ENCODE assay signal across 8 cellular contexts in the genomic region with DNA sequence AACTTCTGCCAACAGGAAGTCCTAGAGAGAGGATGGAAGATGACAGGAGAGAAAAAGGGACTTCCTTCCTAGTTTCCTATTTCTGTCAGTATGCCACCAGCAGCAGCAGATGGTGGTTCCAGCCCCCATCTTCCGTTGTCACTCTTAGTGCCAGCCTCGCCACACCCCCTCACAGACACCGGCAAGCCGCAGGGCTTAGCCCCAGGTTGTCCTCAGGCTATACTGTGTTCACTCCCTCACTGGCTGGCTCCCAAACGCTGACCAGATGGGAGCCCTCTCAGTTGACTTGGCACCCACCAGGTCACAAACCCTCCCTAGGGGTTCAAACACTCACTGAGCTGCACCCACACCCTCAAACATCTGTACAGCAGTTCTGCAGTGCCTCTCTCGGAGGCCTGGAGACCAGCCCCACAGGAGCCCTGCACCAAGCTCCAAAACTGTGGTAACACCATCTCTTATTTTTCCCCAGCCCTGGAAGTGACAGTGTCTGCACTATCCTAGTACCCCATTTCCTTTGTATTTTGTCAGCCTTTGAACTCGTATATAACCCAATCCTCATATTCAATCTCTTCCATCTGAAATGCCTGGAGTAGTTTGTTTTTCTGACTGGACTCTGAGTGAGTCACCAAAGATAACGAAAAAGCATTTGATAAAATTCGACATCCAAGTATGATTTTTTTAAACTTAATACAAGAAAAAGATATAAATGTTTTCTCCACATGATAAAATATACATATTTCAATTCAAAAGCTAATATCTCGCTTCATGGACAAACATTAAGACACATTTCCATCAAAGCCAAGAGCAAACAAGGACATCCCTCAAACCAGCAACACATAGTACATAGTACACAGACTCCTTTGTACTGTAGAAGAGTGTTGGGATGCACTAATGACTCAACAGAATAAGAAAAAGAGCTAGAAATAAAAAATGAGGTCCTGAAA. TPM values are rescaled to one million over a fixed set of nuclear protein-coding genes. Genes with fewer than 3 reads are reported as not detected.
DNase-seq lines count a peak whose midpoint lies in the region; ATAC-seq and TF ChIP-seq lines count a peak whose summit lies in the region.

No MANE protein-coding gene starts in this region.

- H4K20me1 ChIP-seq in PC-9 (ENCODE audit: insufficient read depth) = peaks cover 36% of the 10 kb centered on the region
- H4K20me1 ChIP-seq in osteoblast (ENCODE audit: insufficient read depth, low read length) = peaks cover 26% of the 10 kb centered on the region

- no peaks in the 10 kb centered on the region for H3K9me3 ChIP-seq in PC-9 (ENCODE audit: insufficient read depth, low read depth)
- H3K9me3 ChIP-seq in osteoblast (ENCODE audit: low read depth, low read length) = no peaks in the 10 kb centered on the region

- H3K4me2 ChIP-seq in PC-9 = peak overlapping the region; percentile 56
- peak overlapping the region; percentile 68 for H3K4me2 ChIP-seq in osteoblast (ENCODE audit: insufficient read depth, low read length)

- POLR2A ChIA-PET in PC-9 (lab: Charles Lee; ENCODE audit: unreplicated experiment) = interaction anchor here (0.6 kb wide), 1 partner anchor 36 kb away, joined by 15 read pairs; no protein-coding TSS in a partner anchor

- TF ChIP-seq CTCF in PC-9 (conservative IDR thresholded peaks at IDR 0.05) = no peak
- no peak for TF ChIP-seq CTCF in coronary artery (IDR thresholded peaks at IDR 0.05)
- no peak for TF ChIP-seq CTCF in osteoblast (IDR thresholded peaks at IDR 0.05; ENCODE audit: extremely low read depth, low read depth, low read length)

- H3K79me2 ChIP-seq in PC-9 (ENCODE audit: low read depth) (peaks cover 100% of the 10 kb centered on the region), osteoblast (ENCODE audit: insufficient read depth, low read length) (peaks cover 88% of the 10 kb centered on the region)

- H2AFZ ChIP-seq in PC-9 = no peak overlapping the region
- H2AFZ ChIP-seq in osteoblast (ENCODE audit: low read length) = no peak overlapping the region

- ATAC-seq in HG03354 (IDR thresholded peaks at IDR 0.05; ENCODE audit: poor library complexity, severe bottlenecking, unreplicated experiment) (no peak), GM21723 (IDR thresholded peaks at IDR 0.05; ENCODE audit: unreplicated experiment) (no peak)

- DNase-seq in D341Med (ENCODE audit: low spot score) (peak; percentile 73), PC-9 (peak; percentile 59 to 70), coronary artery (ENCODE audit: low spot score) (no peak), osteoblast (ENCODE audit: insufficient read length, low spot score, missing footprints) (no peak)
- no peak for DNase-seq in effector CD8-positive, alpha-beta T cell (lab: John Stamatoyannopoulos, UW)
- DNase-seq in central memory CD4-positive, alpha-beta T cell = no peak

- H3K4me1 ChIP-seq in PC-9 (replicated peaks; ENCODE audit: insufficient read depth) (peaks cover 95% of the 10 kb centered on the region), osteoblast (ENCODE audit: insufficient read depth, low read length) (peaks cover 57% of the 10 kb centered on the region)

- CTCF ChIA-PET in PC-9 (lab: Charles Lee) = no interaction called here

- H3F3A ChIP-seq in PC-9 (ENCODE audit: insufficient read depth, low read depth) = peaks cover 72% of the 10 kb centered on the region

- no peaks in the 10 kb centered on the region for H3K9me2 ChIP-seq in PC-9 (ENCODE audit: insufficient read depth)

- no TSS peak for BruUV-seq in PC-9 (replicated peaks; lab: Mats Ljungman, UMichigan)

- H3K4me3 ChIP-seq in PC-9 (no peak overlapping the region), coronary artery (peak overlapping the region; percentile 34), osteoblast (ENCODE audit: insufficient read depth, low read length) (peak overlapping the region; percentile 34)

- no peaks in the 10 kb centered on the region for H3K27me3 ChIP-seq in PC-9 (ENCODE audit: insufficient read depth, low read depth)
- H3K27me3 ChIP-seq in osteoblast (ENCODE audit: insufficient read depth, low read length) = no peaks in the 10 kb centered on the region

- H3K36me3 ChIP-seq in PC-9 (ENCODE audit: low read depth) (peaks cover 9% of the 10 kb centered on the region; the same call in 1 of the 2 replicates), osteoblast (ENCODE audit: insufficient read depth, low read length) (no peaks in the 10 kb centered on the region)

- peak overlapping the region; percentile 52 for H3K27ac ChIP-seq in PC-9
- H3K27ac ChIP-seq in coronary artery = peak overlapping the region; percentile 61 to 71
- peak overlapping the region; percentile 85 for H3K27ac ChIP-seq in osteoblast (ENCODE audit: low read depth, low read length)

- intact Hi-C loops in PC-9 (cut with micrococcal nuclease; ENCODE audit: unreplicated experiment) = loop anchor here (2.0 kb wide), 2 partner anchors 15 to 33 kb away; no protein-coding TSS in a partner anchor

RNA-seq across cellular contexts. Expression of a gene that starts 34.5 kb away (rescaled TPM):
- 53.2 and 63.9 TPM in 2 replicates for total RNA-seq in PC-9 (2021)
- total RNA-seq in osteoblast = 20.6 and 23.5 TPM in 2 replicates

Comparison
In these comparisons a context has a peak if more than half of its experiments do, and no peak if none do; other contexts are left out.
1. DNase-seq: peak in D341Med (single experiment) and PC-9 (2 of 2); none in coronary artery (single experiment), osteoblast (single experiment), effector CD8-positive, alpha-beta T cell (single experiment) and central memory CD4-positive, alpha-beta T cell (single experiment).
2. Peak in every context shown above with its lines, with median percentiles within 50 percentile points of each other: H3K27ac ChIP-seq.